Comparison of ENCODE assay signal across 10 cellular contexts in the genomic region with DNA sequence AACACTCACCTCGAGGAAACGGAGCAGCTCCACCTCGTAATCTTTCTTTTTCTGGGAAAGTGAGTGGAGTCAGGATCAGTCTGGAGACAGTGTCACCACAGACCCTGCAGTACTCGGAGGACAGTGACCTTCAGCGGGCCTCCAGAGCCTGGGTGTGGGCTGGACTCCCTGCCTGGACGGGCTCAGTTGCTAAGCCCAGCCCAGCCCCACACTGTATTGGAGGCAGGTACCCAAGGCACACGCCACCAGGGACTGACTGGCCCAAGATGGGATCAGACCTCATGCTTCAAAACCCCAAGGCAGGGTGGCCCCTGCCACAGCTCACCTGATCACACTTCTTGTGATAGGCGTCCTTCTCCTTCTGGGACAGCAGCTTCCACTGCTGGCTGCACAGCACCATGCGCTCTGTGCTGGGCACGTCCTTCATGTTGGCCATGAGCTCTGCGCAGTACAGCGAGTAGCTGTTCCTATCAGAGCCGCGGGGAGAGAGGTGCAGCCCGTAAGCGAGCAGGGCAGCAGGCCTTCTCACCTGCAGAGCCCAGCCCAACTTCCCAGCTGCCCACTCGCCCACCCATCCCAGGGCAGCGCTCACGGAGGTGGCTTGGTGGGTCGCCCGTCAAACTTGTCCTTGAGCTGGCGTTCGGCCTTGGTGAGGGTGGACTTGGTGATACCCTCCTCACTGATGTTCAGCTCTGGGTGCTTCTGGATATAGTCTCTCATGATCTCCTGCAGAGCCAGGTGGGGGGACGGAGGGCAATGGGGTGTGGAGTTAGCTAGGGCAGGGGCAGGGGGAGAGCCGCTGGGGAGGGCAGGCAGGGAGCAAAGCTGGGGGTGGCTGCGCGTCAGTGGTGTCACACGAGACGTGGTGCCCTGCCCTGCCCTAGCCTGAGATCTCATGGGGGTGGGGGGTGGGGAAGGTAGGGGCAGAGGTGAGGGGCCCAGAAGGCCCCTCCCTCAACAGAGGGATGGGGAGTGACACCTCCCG. TPM values are rescaled to one million over a fixed set of nuclear protein-coding genes. Genes with fewer than 3 reads are reported as not detected.
A peak's percentile ranks its signal among the peaks of the same experiment; 100 is the strongest.
DNase-seq lines count a peak whose midpoint lies in the region; ATAC-seq and TF ChIP-seq lines count a peak whose summit lies in the region.
"Had no signal": no experiment of that assay in that cellular context is flagged by ENCODE, and none has a peak within 500 bp of the region (broad histone marks: within the 10 kb centered on the region; RNA-seq: fewer than 3 reads in every experiment).

No MANE protein-coding gene starts in this region.

- peak overlapping the region; percentile 55 for H3K27ac ChIP-seq in HL-60 (replicated peaks)
- peak overlapping the region; percentile 90 for H3K27ac ChIP-seq in WERI-Rb-1

- H3K27ac Mint-ChIP-seq in naive thymus-derived CD8-positive, alpha-beta T cell, result peak overlapping the region; percentile 43 to 87 (median 77)

- H3K27me3 Mint-ChIP-seq in naive thymus-derived CD8-positive, alpha-beta T cell, result no peaks in the 10 kb centered on the region

- H3K4me3 Mint-ChIP-seq in naive thymus-derived CD8-positive, alpha-beta T cell, result peak overlapping the region in 7 of 10 donors; percentile 4 to 56 (median 31)

- H3K9me3 Mint-ChIP-seq in naive thymus-derived CD8-positive, alpha-beta T cell, result no peaks in the 10 kb centered on the region

- H3K4me1 Mint-ChIP-seq in naive thymus-derived CD8-positive, alpha-beta T cell, result peaks cover 37 to 78% (median 69%) of the 10 kb centered on the region in 4 donors

- H3K36me3 Mint-ChIP-seq in naive thymus-derived CD8-positive, alpha-beta T cell, result peaks cover 10 to 76% (median 28%) of the 10 kb centered on the region in 3 donors

- H3K36me3 ChIP-seq in WERI-Rb-1, result peaks cover 84% of the 10 kb centered on the region

- H3K4me3 ChIP-seq in HL-60 (replicated peaks; ENCODE audit: insufficient read depth, low read length) (no peak overlapping the region), WERI-Rb-1 (ENCODE audit: low read depth, low read length) (no peak overlapping the region)

- POLR2A ChIA-PET in naive thymus-derived CD8-positive, alpha-beta T cell (lab: Charles Lee), result interaction anchor here (0.5 to 20.4 kb wide), 13 partner anchors 7 to 139 kb away, joined by 3 to 445 read pairs (median 5); partner anchors contain the start of genes ATXN7L3, HDAC5, SLC25A39 and TMUB2

- no peak for DNase-seq in HL-60 (ENCODE audit: low read depth in 1 of 2, low spot score in 1 of 2)
- DNase-seq in WERI-Rb-1, result no peak
- no peak for DNase-seq in naive thymus-derived CD8-positive, alpha-beta T cell
- no peak for DNase-seq in NCI-H2029 (lab: John Stamatoyannopoulos, UW)
- DNase-seq: activated CD4-positive, CD25-positive, alpha-beta regulatory T cell; DMS153; NCI-H2171; stimulated activated naive CD4-positive, alpha-beta T cell had no signal

- no peak for ATAC-seq in naive thymus-derived CD8-positive, alpha-beta T cell
- ATAC-seq in HG02571 (IDR thresholded peaks at IDR 0.05; ENCODE audit: unreplicated experiment), result no peak

- no peak for TF ChIP-seq CTCF in HL-60 (IDR thresholded peaks at IDR 0.05; ENCODE audit: insufficient read depth, low read length)
- no peak for TF ChIP-seq CTCF in WERI-Rb-1 (IDR thresholded peaks at IDR 0.05; ENCODE audit: low read depth, low read length)

- no peaks in the 10 kb centered on the region for H3K9me3 ChIP-seq in WERI-Rb-1 (ENCODE audit: severe bottlenecking)
- H3K9me3 ChIP-seq: spleen had no signal

- H3K27me3 ChIP-seq in HL-60 (ENCODE audit: insufficient read depth, poor library complexity, severe bottlenecking) (no peaks in the 10 kb centered on the region), WERI-Rb-1 (ENCODE audit: insufficient read depth, low read depth, severe bottlenecking) (no peaks in the 10 kb centered on the region)
- H3K27me3 ChIP-seq: spleen had no signal

RNA-seq across cellular contexts. Expression of gene UBTF, which starts 7.9 kb away (rescaled TPM):
- 100 to 1,000 TPM; 348 to 362 TPM for total RNA-seq in naive thymus-derived CD8-positive, alpha-beta T cell
- 10 to 100 TPM; 41.5 to 94.2 (median 73.3) TPM for polyA plus RNA-seq in naive thymus-derived CD8-positive, alpha-beta T cell

RNA-seq across cellular contexts. Expression of gene ATXN7L3, which starts 11.9 kb away (rescaled TPM):
- 100 to 1,000 TPM; 125 TPM for total RNA-seq in naive thymus-derived CD8-positive, alpha-beta T cell
- polyA plus RNA-seq in naive thymus-derived CD8-positive, alpha-beta T cell, result 10 to 100 TPM in 2 of 3 donors, 1 to 10 TPM in 1; 9.3 to 14.2 (median 10.6) TPM

RNA-seq across cellular contexts. Expression of gene TMUB2, which starts 24.8 kb away (rescaled TPM):
- total RNA-seq in naive thymus-derived CD8-positive, alpha-beta T cell, result 10 to 100 TPM; 45.8 to 50.5 TPM
- 10 to 100 TPM; 22.1 to 30.2 (median 25.5) TPM for polyA plus RNA-seq in naive thymus-derived CD8-positive, alpha-beta T cell

RNA-seq across cellular contexts. Expression of gene ASB16, which starts 41.1 kb away (rescaled TPM):
- not detected for total RNA-seq in naive thymus-derived CD8-positive, alpha-beta T cell
- polyA plus RNA-seq in naive thymus-derived CD8-positive, alpha-beta T cell, result under 1 TPM in 1 of 3 donors, not detected in 2; 0.09 TPM

RNA-seq across cellular contexts. Expression of gene SLC4A1, which starts 56.4 kb away (rescaled TPM):
- total RNA-seq in naive thymus-derived CD8-positive, alpha-beta T cell, result not detected
- not detected for polyA plus RNA-seq in naive thymus-derived CD8-positive, alpha-beta T cell
